Comparison of ENCODE assay signal across 17 cellular contexts in genomic region chr1:154851392-154852177, GRCh38. TPM values are rescaled to one million over a fixed set of nuclear protein-coding genes. Genes with fewer than 3 reads are reported as not detected.
DNase-seq lines count a peak whose midpoint lies in the region; ATAC-seq, FAIRE-seq and TF ChIP-seq lines count a peak whose summit lies in the region.
"Had no signal": no experiment of that assay in that cellular context is flagged by ENCODE, and none has a peak within 500 bp of the region (broad histone marks: within the 10 kb centered on the region; RNA-seq: fewer than 3 reads in every experiment).

No MANE protein-coding gene starts in this region.

- H3K4me3 ChIP-seq in A549 (no peak overlapping the region), WERI-Rb-1 (ENCODE audit: low read depth, low read length) (no peak overlapping the region), mesendoderm (ENCODE audit: low read length) (no peak overlapping the region)

- H3K9ac ChIP-seq in mesendoderm (ENCODE audit: low read length) = no peak overlapping the region

- H3K79me1 ChIP-seq in mesendoderm (ENCODE audit: low read length) = no peaks in the 10 kb centered on the region

- H3K27ac ChIP-seq in A549 (no peak overlapping the region), WERI-Rb-1 (no peak overlapping the region), mesendoderm (ENCODE audit: low read depth, low read length) (no peak overlapping the region)

- H3K27me3 ChIP-seq in WERI-Rb-1 (ENCODE audit: insufficient read depth, low read depth, severe bottlenecking) = no peaks in the 10 kb centered on the region
- H3K27me3 ChIP-seq in mesendoderm (ENCODE audit: insufficient read depth, low read length, poor library complexity) = no peaks in the 10 kb centered on the region

- CTCF ChIA-PET in A549 (lab: Yijun Ruan, JAX) = interaction anchor here (1.4 to 1.9 kb wide), 2 partner anchors 10 to 14 kb away, joined by 3 to 6 read pairs; no protein-coding TSS in a partner anchor

- H2BK5ac ChIP-seq in mesendoderm (ENCODE audit: low read length) = no peak overlapping the region

- no peak overlapping the region for H3K56ac ChIP-seq in mesendoderm (ENCODE audit: low read length)

- no peak for TF ChIP-seq EP300 in A549 (IDR thresholded peaks at IDR 0.05)

- H3K79me2 ChIP-seq in mesendoderm (ENCODE audit: control insufficient read depth, insufficient read depth, low read length) = no peaks in the 10 kb centered on the region

- no peak overlapping the region for H3K4ac ChIP-seq in mesendoderm (ENCODE audit: low read depth, low read length)

- H3K23ac ChIP-seq in mesendoderm (ENCODE audit: low read length) = no peak overlapping the region

- DNase-seq in A549 (ENCODE audit: low read depth in 1 of 2, low spot score in 1 of 2) (no peak), ELR (ENCODE audit: low read depth) (peak; percentile 20), WERI-Rb-1 (peak; percentile 81), mesendoderm (peak; percentile 60), NCI-H510A (lab: John Stamatoyannopoulos, UW) (no peak), erythroblast (lab: John Stamatoyannopoulos, UW) (no peak), NOMO-1 treated with DMSO at 0.1 percent for 48 hours (lab: John Stamatoyannopoulos, UW; ENCODE audit: unreplicated experiment) (no peak)
- DNase-seq: activated CD8-positive, alpha-beta memory T cell treated with anti-CD3 and anti-CD28 coated beads, Interleukin-2, amount 50 U/mL, for 4 hours; activated gamma-delta T cell treated with Interleukin-2 at 50 U/mL for 16 hours; cerebellar nuclear complex; effector memory CD8-positive, alpha-beta T cell; HFFc6; hypothalamus; left colon; NCI-H1417 treated with DMSO at 0.1 percent for 48 hours; NCI-H345; nucleus accumbens had no signal

- H3K18ac ChIP-seq in mesendoderm (ENCODE audit: low read length) = no peak overlapping the region

- H2BK120ac ChIP-seq in mesendoderm (ENCODE audit: low read depth, low read length) = no peak overlapping the region

- ATAC-seq in A549 = peak; percentile 21 to 68; a peak in 2 of 6 replicates
- ATAC-seq: effector memory CD8-positive, alpha-beta T cell; left colon had no signal

- TF ChIP-seq RAD21 in A549 (conservative IDR thresholded peaks at IDR 0.05 in 1 of 2, IDR thresholded peaks at IDR 0.05 in 1 of 2) = no peak

- H2AK5ac ChIP-seq in mesendoderm (ENCODE audit: low read length) = no peak overlapping the region

- H2BK15ac ChIP-seq in mesendoderm (replicated peaks; ENCODE audit: low read depth) = no peak overlapping the region

- H3K4me2 ChIP-seq in A549 (no peak overlapping the region), mesendoderm (ENCODE audit: low read length) (no peak overlapping the region)

- WGBS in A549 (ENCODE audit: missing lambda C conversion rate) = 62% methylated on average over 9 of the region's 9 CpGs
- no CpG with 5 or more reads among the region's 9 CpGs for WGBS in mesendoderm (ENCODE audit: extremely low coverage, insufficient coverage, low lambda C conversion rate)

- TF ChIP-seq CTCF in A549 (IDR thresholded peaks at IDR 0.05) = no peak
- no peak for TF ChIP-seq CTCF in WERI-Rb-1 (IDR thresholded peaks at IDR 0.05; ENCODE audit: low read depth, low read length)

- H3K36me3 ChIP-seq in WERI-Rb-1 (no peaks in the 10 kb centered on the region), mesendoderm (ENCODE audit: control insufficient read depth, insufficient read depth, low read length) (no peaks in the 10 kb centered on the region)

- POLR2A ChIA-PET in A549 (lab: Yijun Ruan, JAX) = no interaction called here

- H4K5ac ChIP-seq in mesendoderm (ENCODE audit: low read length) = no peak overlapping the region

- no peak overlapping the region for H4K8ac ChIP-seq in mesendoderm (ENCODE audit: low read depth, low read length)

- H3K4me1 ChIP-seq in A549 (no peaks in the 10 kb centered on the region), mesendoderm (ENCODE audit: control insufficient read depth, low read depth, low read length) (peaks cover 7% of the 10 kb centered on the region)

- no peak for FAIRE-seq in A549 (lab: Jason Lieb, UNC)

- TF ChIP-seq POLR2A in A549 (IDR thresholded peaks at IDR 0.05; ENCODE audit: low read length) (no peak), erythroblast (IDR thresholded peaks at IDR 0.05; ENCODE audit: low read length) (no peak)

- H3K9me3 ChIP-seq in A549 (no peaks in the 10 kb centered on the region), WERI-Rb-1 (ENCODE audit: severe bottlenecking) (no peaks in the 10 kb centered on the region)

TF ChIP-seq in A549, 52 proteins besides CTCF, POLR2A, EP300 and RAD21:
- TF ChIP-seq KDM1A (IDR thresholded peaks at IDR 0.05; ENCODE audit: low read depth) (no peak), GATA3 (IDR thresholded peaks at IDR 0.05; ENCODE audit: borderline replicate concordance) (no peak), ZC3H11A (IDR thresholded peaks at IDR 0.05) (no peak), KDM5A (IDR thresholded peaks at IDR 0.05) (no peak), FOSB (CRISPR knock-in tag; IDR thresholded peaks at IDR 0.05) (no peak), JUNB (IDR thresholded peaks at IDR 0.05) (no peak), EHMT2 (IDR thresholded peaks at IDR 0.05; ENCODE audit: low read depth) (no peak), MAX (IDR thresholded peaks at IDR 0.05) (no peak), POLR2AphosphoS2 (conservative IDR thresholded peaks at IDR 0.05; ENCODE audit: low read length) (no peak)
- TF ChIP-seq, protein P1, sequence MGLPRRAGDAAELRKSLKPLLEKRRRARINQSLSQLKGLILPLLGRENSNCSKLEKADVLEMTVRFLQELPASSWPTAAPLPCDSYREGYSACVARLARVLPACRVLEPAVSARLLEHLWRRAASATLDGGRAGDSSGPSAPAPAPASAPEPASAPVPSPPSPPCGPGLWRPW (IDR thresholded peaks at IDR 0.05) = no peak
TF ChIP-seq in A549: peak in this region for 0.

RNA-seq across cellular contexts. Expression of gene KCNN3, which starts 18.5 kb away (rescaled TPM):
- polyA plus RNA-seq in A549 (2011; rRNA removed) (0.03 and 0.08 TPM in 2 replicates), A549 (2017; fragmentation: RNase III; extraction: RNeasy Plus Mini Kit Qiagen cat#74134 plus additional on column Dnase treatment) (0.01 to 0.04 TPM in 2 of 3 replicates, not detected in the other)
- 0.03 and 0.05 TPM in 2 replicates for polyA plus RNA-seq in A549 (2012; cell fraction: cytosol; rRNA removed)
- 0.01 and 0.06 TPM in 2 replicates for polyA plus RNA-seq in A549 (2012; cell fraction: nucleus; rRNA removed)
- 0.17 and 0.24 TPM in 2 replicates for polyA minus RNA-seq in A549 (2011; rRNA and poly(A)+ RNA removed)
- polyA plus RNA-seq in mesendoderm (2013, experiment 1 of 2) = 0.28 TPM
- 0.18 TPM for polyA plus RNA-seq in mesendoderm (2013, experiment 2 of 2)

Comparison
In these comparisons a context has a peak if more than half of its experiments do, and no peak if none do; other contexts are left out.
1. DNase-seq: peak in ELR (single experiment), WERI-Rb-1 (single experiment) and mesendoderm (single experiment); none in A549 (0 of 2), NCI-H510A (single experiment), erythroblast (0 of 2) and NOMO-1 treated with DMSO at 0.1 percent for 48 hours (single experiment).